ENCODE assay signal across 15 cellular contexts in genomic region chr9:91187965-91188344, GRCh38.
DNase-seq lines count a peak whose midpoint lies in the region; ATAC-seq and TF ChIP-seq lines count a peak whose summit lies in the region.
"Had no signal": no experiment of that assay in that cellular context is flagged by ENCODE, and none has a peak within 500 bp of the region (broad histone marks: within the 10 kb centered on the region; RNA-seq: fewer than 3 reads in every experiment).

No MANE protein-coding gene starts in this region.

- peak overlapping the region; percentile 86 for H3K27ac Mint-ChIP-seq in activated CD4-positive, alpha-beta T cell treated with anti-CD3 and anti-CD28 coated beads, Interleukin-2, amount 10 ng/mL, durations not matched to agents 24 days and 14 days
- H3K27ac Mint-ChIP-seq in CD4-positive, alpha-beta memory T cell: no peak overlapping the region
- H3K27ac Mint-ChIP-seq: activated naive CD8-positive, alpha-beta T cell treated with anti-CD3 and anti-CD28 coated beads for 36 hours had no signal

- H3K27ac ChIP-seq in CD4-positive, alpha-beta memory T cell (ENCODE audit: low read depth, low read length): no peak overlapping the region

- no peak for DNase-seq in activated CD4-positive, alpha-beta T cell treated with anti-CD3 and anti-CD28 coated beads, Interleukin-2, amount 10 ng/mL, durations not matched to agents 24 days and 14 days
- no peak for DNase-seq in activated CD4-positive, alpha-beta T cell treated with anti-CD3 and anti-CD28 coated beads for 4 hours
- peak; percentile 93 for DNase-seq in astrocyte of the cerebellum (ENCODE audit: low read depth)
- DNase-seq in left cardiac atrium: no peak
- peak; percentile 90 for DNase-seq in stromal cell of bone marrow (ENCODE audit: low read depth)
- no peak for DNase-seq in CD4-positive, alpha-beta memory T cell
- DNase-seq: 8988T; activated naive CD8-positive, alpha-beta T cell treated with anti-CD3 and anti-CD28 coated beads for 36 hours; glutamatergic neuron; NCI-H446; PC-9; T-helper 2 cell had no signal

- no peak overlapping the region for H3K4me3 Mint-ChIP-seq in activated CD4-positive, alpha-beta T cell treated with anti-CD3 and anti-CD28 coated beads, Interleukin-2, amount 10 ng/mL, durations not matched to agents 24 days and 14 days
- H3K4me3 Mint-ChIP-seq in CD4-positive, alpha-beta memory T cell: no peak overlapping the region
- H3K4me3 Mint-ChIP-seq: activated naive CD8-positive, alpha-beta T cell treated with anti-CD3 and anti-CD28 coated beads for 36 hours had no signal

- ATAC-seq in left cardiac atrium (peak; percentile 44 to 51), HG02610 (IDR thresholded peaks at IDR 0.05; ENCODE audit: unreplicated experiment) (no peak), HG03280 (IDR thresholded peaks at IDR 0.05; ENCODE audit: unreplicated experiment) (no peak)

- POLR2A ChIA-PET in CD4-positive, alpha-beta memory T cell (lab: Charles Lee; ENCODE audit: partially characterized antibody): no interaction called here

- no peaks in the 10 kb centered on the region for H3K27me3 ChIP-seq in CD4-positive, alpha-beta memory T cell (ENCODE audit: insufficient read depth, low read length)
- H3K27me3 ChIP-seq: tibial artery had no signal

- H3K9me3 Mint-ChIP-seq in activated CD4-positive, alpha-beta T cell treated with anti-CD3 and anti-CD28 coated beads, Interleukin-2, amount 10 ng/mL, durations not matched to agents 24 days and 14 days: peaks cover 10% of the 10 kb centered on the region
- peaks cover 0 to 6% (median 0%) of the 10 kb centered on the region in 8 donors for H3K9me3 Mint-ChIP-seq in CD4-positive, alpha-beta memory T cell

- in situ Hi-C loops in astrocyte of the cerebellum (cut with HindIII; ENCODE audit: low sequenced_read_pairs): no loop called here

- no peaks in the 10 kb centered on the region for H3K27me3 Mint-ChIP-seq in activated CD4-positive, alpha-beta T cell treated with anti-CD3 and anti-CD28 coated beads, Interleukin-2, amount 10 ng/mL, durations not matched to agents 24 days and 14 days
- H3K27me3 Mint-ChIP-seq in CD4-positive, alpha-beta memory T cell: no peaks in the 10 kb centered on the region

- intact Hi-C loops in activated CD4-positive, alpha-beta T cell treated with anti-CD3 and anti-CD28 coated beads, Interleukin-2, amount 10 ng/mL, durations not matched to agents 24 days and 14 days (cut with micrococcal nuclease): no loop called here
- intact Hi-C loops in left cardiac atrium (cut with DNase I): no loop called here
- intact Hi-C loops in CD4-positive, alpha-beta memory T cell (cut with micrococcal nuclease): no loop called here

- no peaks in the 10 kb centered on the region for H3K9me3 ChIP-seq in CD4-positive, alpha-beta memory T cell (ENCODE audit: control insufficient read depth in 1 of 2, low read length in 2 of 2)
- H3K9me3 ChIP-seq: tibial artery had no signal

- H3K4me1 ChIP-seq in CD4-positive, alpha-beta memory T cell (ENCODE audit: insufficient read depth, low read length): peaks cover 7% of the 10 kb centered on the region

- CTCF ChIA-PET in CD4-positive, alpha-beta memory T cell (lab: Charles Lee; ENCODE audit: partially characterized antibody): no interaction called here

- H3K36me3 Mint-ChIP-seq in activated CD4-positive, alpha-beta T cell treated with anti-CD3 and anti-CD28 coated beads, Interleukin-2, amount 10 ng/mL, durations not matched to agents 24 days and 14 days (ENCODE audit: low read depth): peaks cover 13% of the 10 kb centered on the region
- H3K36me3 Mint-ChIP-seq in CD4-positive, alpha-beta memory T cell: no peaks in the 10 kb centered on the region

- no peak for TF ChIP-seq CTCF in astrocyte of the cerebellum (IDR thresholded peaks at IDR 0.05; ENCODE audit: low read depth, low read length, missing control alignments)

- no peak overlapping the region for H3K4me3 ChIP-seq in astrocyte of the cerebellum (ENCODE audit: low read depth, low read length)
- H3K4me3 ChIP-seq in CD4-positive, alpha-beta memory T cell (ENCODE audit: low read length in 2 of 2): no peak overlapping the region
- H3K4me3 ChIP-seq: PC-9, tibial artery had no signal

- H3K4me1 Mint-ChIP-seq in activated CD4-positive, alpha-beta T cell treated with anti-CD3 and anti-CD28 coated beads, Interleukin-2, amount 10 ng/mL, durations not matched to agents 24 days and 14 days: peaks cover 50% of the 10 kb centered on the region
- H3K4me1 Mint-ChIP-seq in CD4-positive, alpha-beta memory T cell: peaks cover 6 to 19% (median 11%) of the 10 kb centered on the region in 4 donors

- no peaks in the 10 kb centered on the region for H3K36me3 ChIP-seq in CD4-positive, alpha-beta memory T cell (ENCODE audit: insufficient read depth, low read length)
- H3K36me3 ChIP-seq: tibial artery had no signal

Comparison
In these comparisons a context has a peak if more than half of its experiments do, and no peak if none do; other contexts are left out.
1. DNase-seq: peak in astrocyte of the cerebellum (single experiment) and stromal cell of bone marrow (single experiment); none in activated CD4-positive, alpha-beta T cell treated with anti-CD3 and anti-CD28 coated beads, Interleukin-2, amount 10 ng/mL, durations not matched to agents 24 days and 14 days (single experiment), activated CD4-positive, alpha-beta T cell treated with anti-CD3 and anti-CD28 coated beads for 4 hours (0 of 2), left cardiac atrium (single experiment) and CD4-positive, alpha-beta memory T cell (0 of 5).
2. ATAC-seq: peak in left cardiac atrium (2 of 2); none in HG02610 (single experiment) and HG03280 (single experiment).